In genomic region chr9:136974834-136975535, GRCh38 we compare ENCODE assay signal across 1 cellular context.
TF ChIP-seq lines count a peak whose summit lies in the region.

No MANE protein-coding gene starts in this region.

TF ChIP-seq in IMR-90, 13 proteins besides CTCF, POLR2A, EP300 and RAD21:
- TF ChIP-seq FOS (IDR thresholded peaks at IDR 0.05; ENCODE audit: low read depth, low read length) (no peak), CHD1 (IDR thresholded peaks at IDR 0.05; ENCODE audit: low read depth, low read length) (no peak), NFE2L2 (IDR thresholded peaks at IDR 0.05; ENCODE audit: low read depth, low read length) (no peak), RCOR1 (IDR thresholded peaks at IDR 0.05; ENCODE audit: insufficient replicate concordance, low read length) (no peak), MXI1 (IDR thresholded peaks at IDR 0.05; ENCODE audit: borderline replicate concordance, low read depth, low read length) (no peak), RFX5 (IDR thresholded peaks at IDR 0.05; ENCODE audit: low read depth, low read length) (no peak), SMC3 (IDR thresholded peaks at IDR 0.05; ENCODE audit: low read depth, low read length) (no peak), CEBPB (IDR thresholded peaks at IDR 0.05; ENCODE audit: low read depth, low read length) (no peak), BHLHE40 (IDR thresholded peaks at IDR 0.05; ENCODE audit: low read depth, low read length) (no peak), MAFK (IDR thresholded peaks at IDR 0.05; ENCODE audit: low read depth, low read length) (no peak), MAZ (IDR thresholded peaks at IDR 0.05; ENCODE audit: borderline replicate concordance, low read depth, low read length) (no peak)
- TF ChIP-seq, protein P1, sequence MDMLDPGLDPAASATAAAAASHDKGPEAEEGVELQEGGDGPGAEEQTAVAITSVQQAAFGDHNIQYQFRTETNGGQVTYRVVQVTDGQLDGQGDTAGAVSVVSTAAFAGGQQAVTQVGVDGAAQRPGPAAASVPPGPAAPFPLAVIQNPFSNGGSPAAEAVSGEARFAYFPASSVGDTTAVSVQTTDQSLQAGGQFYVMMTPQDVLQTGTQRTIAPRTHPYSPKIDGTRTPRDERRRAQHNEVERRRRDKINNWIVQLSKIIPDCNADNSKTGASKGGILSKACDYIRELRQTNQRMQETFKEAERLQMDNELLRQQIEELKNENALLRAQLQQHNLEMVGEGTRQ (IDR thresholded peaks at IDR 0.05; ENCODE audit: low read depth, low read length), result no peak
- TF ChIP-seq, protein P2, sequence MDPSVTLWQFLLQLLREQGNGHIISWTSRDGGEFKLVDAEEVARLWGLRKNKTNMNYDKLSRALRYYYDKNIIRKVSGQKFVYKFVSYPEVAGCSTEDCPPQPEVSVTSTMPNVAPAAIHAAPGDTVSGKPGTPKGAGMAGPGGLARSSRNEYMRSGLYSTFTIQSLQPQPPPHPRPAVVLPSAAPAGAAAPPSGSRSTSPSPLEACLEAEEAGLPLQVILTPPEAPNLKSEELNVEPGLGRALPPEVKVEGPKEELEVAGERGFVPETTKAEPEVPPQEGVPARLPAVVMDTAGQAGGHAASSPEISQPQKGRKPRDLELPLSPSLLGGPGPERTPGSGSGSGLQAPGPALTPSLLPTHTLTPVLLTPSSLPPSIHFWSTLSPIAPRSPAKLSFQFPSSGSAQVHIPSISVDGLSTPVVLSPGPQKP (IDR thresholded peaks at IDR 0.05; ENCODE audit: borderline replicate concordance, low read depth, low read length), result no peak
